Comparison of ENCODE assay signal across 12 cellular contexts in the genomic region with DNA sequence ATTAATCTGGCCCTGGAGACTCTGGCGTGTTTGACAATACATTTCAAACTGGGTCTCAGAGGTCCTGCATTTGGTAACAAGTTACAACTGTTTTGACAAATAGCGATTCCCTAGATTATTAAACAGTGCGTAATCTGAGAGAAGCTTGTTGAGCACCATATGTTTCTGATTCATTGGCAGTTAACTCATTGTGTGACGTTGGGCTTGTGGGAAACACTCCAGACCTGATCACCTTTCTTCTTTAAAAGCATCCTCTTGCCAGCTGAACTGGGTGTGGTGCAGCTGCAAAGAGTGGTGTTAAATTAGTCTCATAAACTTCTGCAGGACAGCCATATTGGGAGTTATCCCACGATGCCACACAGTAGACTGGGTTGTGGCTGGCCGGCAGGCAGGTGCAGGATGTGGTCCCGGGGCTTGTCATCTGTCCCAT.
DNase-seq lines count a peak whose midpoint lies in the region; ATAC-seq and TF ChIP-seq lines count a peak whose summit lies in the region.
"Had no signal": no experiment of that assay in that cellular context is flagged by ENCODE, and none has a peak within 500 bp of the region (broad histone marks: within the 10 kb centered on the region; RNA-seq: fewer than 3 reads in every experiment).

No MANE protein-coding gene starts in this region.

- TF ChIP-seq CTCF in DND-41 (IDR thresholded peaks at IDR 0.05; ENCODE audit: borderline replicate concordance, extremely low read depth, low read length, poor library complexity, severe bottlenecking) (no peak), mammary epithelial cell (conservative IDR thresholded peaks at IDR 0.05 in 1 of 2, IDR thresholded peaks at IDR 0.05 in 1 of 2; ENCODE audit: extremely low read depth in 1 of 2, insufficient read depth in 1 of 2, low read depth in 1 of 2, low read length in 2 of 2) (no peak), osteoblast (IDR thresholded peaks at IDR 0.05; ENCODE audit: extremely low read depth, low read depth, low read length) (no peak), nephron progenitor cell (IDR thresholded peaks at IDR 0.05) (no peak)

- H3K14ac ChIP-seq in trophoblast cell (ENCODE audit: low read length): no peak overlapping the region

- H3K36me3 Mint-ChIP-seq in nephron progenitor cell (ENCODE audit: low read depth): no peaks in the 10 kb centered on the region

- H3K4me3 Mint-ChIP-seq in nephron progenitor cell: no peak overlapping the region
- H3K4me3 Mint-ChIP-seq in stimulated activated naive CD8-positive, alpha-beta T cell treated with anti-CD3 and anti-CD28 coated beads, Interleukin-15, amount 100 ng/mL, for 72 hours: no peak overlapping the region
- H3K4me3 Mint-ChIP-seq: activated CD4-positive, alpha-beta memory T cell treated with anti-CD3 and anti-CD28 coated beads, Interleukin-2, amount 10 ng/mL, durations not matched to agents 7 days and 5 days; neural crest cell had no signal

- H3K4me2 ChIP-seq in DND-41 (ENCODE audit: insufficient read depth, low read length) (no peak overlapping the region), mammary epithelial cell (ENCODE audit: insufficient read depth, low read depth, low read length) (no peak overlapping the region), osteoblast (ENCODE audit: insufficient read depth, low read length) (peak overlapping the region; percentile 16), trophoblast cell (ENCODE audit: low read length) (no peak overlapping the region)

- H3K79me2 ChIP-seq in DND-41 (ENCODE audit: insufficient read depth, low read length): no peaks in the 10 kb centered on the region
- no peaks in the 10 kb centered on the region for H3K79me2 ChIP-seq in mammary epithelial cell (ENCODE audit: insufficient read depth, low read length)
- no peaks in the 10 kb centered on the region for H3K79me2 ChIP-seq in osteoblast (ENCODE audit: insufficient read depth, low read length)
- H3K79me2 ChIP-seq in trophoblast cell (ENCODE audit: control insufficient read depth, insufficient read depth, low read length, poor library complexity): no peaks in the 10 kb centered on the region

- H3K27ac ChIP-seq in DND-41 (ENCODE audit: low read length): peak overlapping the region; percentile 8; the same call in 1 of the 2 replicates
- no peak overlapping the region for H3K27ac ChIP-seq in mammary epithelial cell (ENCODE audit: insufficient read depth, low read depth, low read length)
- H3K27ac ChIP-seq in osteoblast (ENCODE audit: low read depth, low read length): peak overlapping the region; percentile 93
- H3K27ac ChIP-seq in trophoblast cell (ENCODE audit: low read depth, low read length): no peak overlapping the region

- no peak overlapping the region for H2BK12ac ChIP-seq in trophoblast cell (ENCODE audit: low read length)

- BruUV-seq in mammary epithelial cell (replicated peaks; lab: Mats Ljungman, UMichigan): no TSS peak

- intact Hi-C loops in mammary epithelial cell (cut with micrococcal nuclease): no loop called here

- H3K9me3 ChIP-seq in DND-41 (ENCODE audit: insufficient read depth, low read length, severe bottlenecking) (no peaks in the 10 kb centered on the region), mammary epithelial cell (replicated peaks; ENCODE audit: insufficient read depth, low read length) (no peaks in the 10 kb centered on the region), osteoblast (ENCODE audit: low read depth, low read length) (no peaks in the 10 kb centered on the region), trophoblast cell (ENCODE audit: insufficient read depth, low read depth, low read length) (peaks cover 2% of the 10 kb centered on the region)

- dilution Hi-C loops in mammary epithelial cell (cut with HindIII; ENCODE audit: low sequenced_read_pairs): no loop called here

- H3K9ac ChIP-seq in DND-41 (ENCODE audit: low read depth, low read length) (no peak overlapping the region), mammary epithelial cell (ENCODE audit: insufficient read depth, low read length) (no peak overlapping the region), trophoblast cell (ENCODE audit: low read length) (no peak overlapping the region)

- peaks cover 6% of the 10 kb centered on the region for H3K27me3 Mint-ChIP-seq in nephron progenitor cell (ENCODE audit: low read depth, poor library complexity)
- H3K27me3 Mint-ChIP-seq in stimulated activated naive CD8-positive, alpha-beta T cell treated with anti-CD3 and anti-CD28 coated beads, Interleukin-15, amount 100 ng/mL, for 72 hours: peaks cover 9% of the 10 kb centered on the region

- no peak overlapping the region for H4K12ac ChIP-seq in trophoblast cell (ENCODE audit: low read depth, low read length)

- H2AK5ac ChIP-seq in trophoblast cell (ENCODE audit: low read length): no peak overlapping the region

- H3K36me3 ChIP-seq in DND-41 (ENCODE audit: insufficient read depth, low read length) (no peaks in the 10 kb centered on the region), mammary epithelial cell (ENCODE audit: insufficient read depth, low read length) (no peaks in the 10 kb centered on the region), osteoblast (ENCODE audit: insufficient read depth, low read length) (no peaks in the 10 kb centered on the region), trophoblast cell (ENCODE audit: control insufficient read depth in 1 of 2, insufficient read depth in 2 of 2, low read length in 2 of 2) (no peaks in the 10 kb centered on the region)

- in situ Hi-C loops in mammary epithelial cell (cut with MboI; ENCODE audit: low sequenced_read_pairs in 2 of 2): no loop called here

- H4K8ac ChIP-seq in trophoblast cell (ENCODE audit: low read depth, low read length): no peak overlapping the region

- no peak overlapping the region for H2BK120ac ChIP-seq in trophoblast cell (ENCODE audit: insufficient read depth, low read length, poor library complexity)

- DNase-seq in DND-41: peak; percentile 72
- DNase-seq in NCI-H128 (lab: John Stamatoyannopoulos, UW; ENCODE audit: unreplicated experiment): peak; percentile 57
- peak; percentile 21 for DNase-seq in mammary epithelial cell
- peak; percentile 82 for DNase-seq in osteoblast (ENCODE audit: insufficient read length, low spot score, missing footprints)
- no peak for DNase-seq in nephron progenitor cell
- DNase-seq in trophoblast cell: no peak
- DNase-seq in cerebellar nuclear complex (lab: John Stamatoyannopoulos, UW): no peak
- no peak for DNase-seq in stimulated activated naive CD8-positive, alpha-beta T cell treated with anti-CD3 and anti-CD28 coated beads, Interleukin-15, amount 100 ng/mL, for 72 hours
- DNase-seq: activated CD4-positive, alpha-beta memory T cell treated with anti-CD3 and anti-CD28 coated beads, Interleukin-2, amount 10 ng/mL, durations not matched to agents 7 days and 5 days; GF-D8; MM.1S had no signal

- no peak overlapping the region for H3K23ac ChIP-seq in trophoblast cell (ENCODE audit: low read length)

- no peaks in the 10 kb centered on the region for H3K27me3 ChIP-seq in DND-41 (ENCODE audit: insufficient read depth, low read length, poor library complexity)
- no peaks in the 10 kb centered on the region for H3K27me3 ChIP-seq in mammary epithelial cell (ENCODE audit: insufficient read depth, low read length)
- no peaks in the 10 kb centered on the region for H3K27me3 ChIP-seq in osteoblast (ENCODE audit: insufficient read depth, low read length)
- no peaks in the 10 kb centered on the region for H3K27me3 ChIP-seq in trophoblast cell (ENCODE audit: insufficient read depth, low read length)

- 80% methylated on average over 7 of the region's 7 CpGs for WGBS in mammary epithelial cell (ENCODE audit: low coverage, missing lambda C conversion rate)
- no CpG with 5 or more reads among the region's 7 CpGs for WGBS in trophoblast cell (ENCODE audit: extremely low coverage, insufficient coverage, insufficient read length)

- H3K27ac Mint-ChIP-seq in nephron progenitor cell: no peak overlapping the region
- no peak overlapping the region for H3K27ac Mint-ChIP-seq in stimulated activated naive CD8-positive, alpha-beta T cell treated with anti-CD3 and anti-CD28 coated beads, Interleukin-15, amount 100 ng/mL, for 72 hours
- H3K27ac Mint-ChIP-seq: activated CD4-positive, alpha-beta memory T cell treated with anti-CD3 and anti-CD28 coated beads, Interleukin-2, amount 10 ng/mL, durations not matched to agents 7 days and 5 days had no signal

- no peaks in the 10 kb centered on the region for H3K79me1 ChIP-seq in trophoblast cell (ENCODE audit: low read length)

- no peak overlapping the region for H4K91ac ChIP-seq in trophoblast cell (ENCODE audit: low read depth, low read length)

- H3K9me3 Mint-ChIP-seq in nephron progenitor cell: no peaks in the 10 kb centered on the region
- peaks cover 0 to 5% of the 10 kb centered on the region in 2 donors for H3K9me3 Mint-ChIP-seq in stimulated activated naive CD8-positive, alpha-beta T cell treated with anti-CD3 and anti-CD28 coated beads, Interleukin-15, amount 100 ng/mL, for 72 hours
- H3K9me3 Mint-ChIP-seq: activated CD4-positive, alpha-beta memory T cell treated with anti-CD3 and anti-CD28 coated beads, Interleukin-2, amount 10 ng/mL, durations not matched to agents 7 days and 5 days; neural crest cell had no signal

- H3K4me3 ChIP-seq in DND-41 (ENCODE audit: low read depth in 1 of 2, low read length in 2 of 2): no peak overlapping the region
- H3K4me3 ChIP-seq in mammary epithelial cell (replicated peaks in 1 of 3; ENCODE audit: insufficient read depth in 1 of 3, low read depth in 2 of 3, low read length in 3 of 3): no peak overlapping the region
- no peak overlapping the region for H3K4me3 ChIP-seq in osteoblast (ENCODE audit: insufficient read depth, low read length)
- H3K4me3 ChIP-seq in trophoblast cell (ENCODE audit: low read depth, low read length): no peak overlapping the region

- CTCF ChIA-PET in mammary epithelial cell (lab: Charles Lee; ENCODE audit: low non-redundant PET): no interaction called here

- no peak overlapping the region for H2BK5ac ChIP-seq in trophoblast cell (ENCODE audit: low read depth, low read length, poor library complexity)

- H3K4me1 ChIP-seq in DND-41 (ENCODE audit: insufficient read depth, low read length) (peaks cover 19% of the 10 kb centered on the region), mammary epithelial cell (ENCODE audit: insufficient read depth, low read length) (no peaks in the 10 kb centered on the region), osteoblast (ENCODE audit: insufficient read depth, low read length) (peaks cover 16% of the 10 kb centered on the region), trophoblast cell (ENCODE audit: control insufficient read depth in 1 of 2, insufficient read depth in 2 of 2, low read length in 2 of 2) (peaks cover 0 to 2% of the 10 kb centered on the region in 2 experiments)

- H2AFZ ChIP-seq in DND-41 (ENCODE audit: low read depth, low read length) (no peak overlapping the region), mammary epithelial cell (ENCODE audit: low read depth, low read length) (no peak overlapping the region), osteoblast (ENCODE audit: low read length) (no peak overlapping the region), trophoblast cell (ENCODE audit: insufficient read depth, low read length, poor library complexity) (no peak overlapping the region)

- H3K4me1 Mint-ChIP-seq in nephron progenitor cell: peaks cover 48% of the 10 kb centered on the region
- no peaks in the 10 kb centered on the region for H3K4me1 Mint-ChIP-seq in stimulated activated naive CD8-positive, alpha-beta T cell treated with anti-CD3 and anti-CD28 coated beads, Interleukin-15, amount 100 ng/mL, for 72 hours

- no peak overlapping the region for H3K4ac ChIP-seq in trophoblast cell (ENCODE audit: low read depth, low read length)

- H3K18ac ChIP-seq in trophoblast cell (ENCODE audit: low read length): no peak overlapping the region

- peak; percentile 92 for ATAC-seq in DND-41 (ENCODE audit: insufficient read depth, low read depth)
- ATAC-seq in stimulated activated naive CD8-positive, alpha-beta T cell treated with anti-CD3 and anti-CD28 coated beads, Interleukin-15, amount 100 ng/mL, for 72 hours: no peak

- no peaks in the 10 kb centered on the region for H4K20me1 ChIP-seq in DND-41 (ENCODE audit: insufficient read depth, low read length)
- no peaks in the 10 kb centered on the region for H4K20me1 ChIP-seq in mammary epithelial cell (ENCODE audit: insufficient read depth, low read length)
- H4K20me1 ChIP-seq in osteoblast (ENCODE audit: insufficient read depth, low read length): no peaks in the 10 kb centered on the region

Comparison
In these comparisons a context has a peak if more than half of its experiments do, and no peak if none do; other contexts are left out.
1. DNase-seq: peak in DND-41 (single experiment), NCI-H128 (single experiment), mammary epithelial cell (single experiment) and osteoblast (single experiment); none in nephron progenitor cell (single experiment), trophoblast cell (0 of 2), cerebellar nuclear complex (0 of 2) and stimulated activated naive CD8-positive, alpha-beta T cell treated with anti-CD3 and anti-CD28 coated beads, Interleukin-15, amount 100 ng/mL, for 72 hours (0 of 2).
2. H3K27ac ChIP-seq: peak in DND-41 (single experiment) and osteoblast (single experiment); none in mammary epithelial cell (single experiment) and trophoblast cell (single experiment).